ENCODE assay signal across 19 cellular contexts in genomic region chr13:99652901-99653300, GRCh38. TPM values are rescaled to one million over a fixed set of nuclear protein-coding genes. Genes with fewer than 3 reads are reported as not detected.
DNase-seq lines count a peak whose midpoint lies in the region; ATAC-seq, FAIRE-seq and TF ChIP-seq lines count a peak whose summit lies in the region.
"Had no signal": no experiment of that assay in that cellular context is flagged by ENCODE, and none has a peak within 500 bp of the region (broad histone marks: within the 10 kb centered on the region; RNA-seq: fewer than 3 reads in every experiment).

No MANE protein-coding gene starts in this region.

- TF ChIP-seq EP300 in HepG2 (IDR thresholded peaks at IDR 0.05; ENCODE audit: low read depth in 2 of 2, low read length in 2 of 2) = no peak
- TF ChIP-seq EP300 in HepG2 (CRISPR knock-in tag; IDR thresholded peaks at IDR 0.05; ENCODE audit: borderline replicate concordance) = no peak
- TF ChIP-seq EP300 in esophagus muscularis mucosa (IDR thresholded peaks at IDR 0.05) = no peak

- no peak overlapping the region for H3K18ac ChIP-seq in mesendoderm (ENCODE audit: low read length)

- H2AFZ ChIP-seq in HepG2 (ENCODE audit: low read length) = no peak overlapping the region

- H3K9me3 ChIP-seq in liver (ENCODE audit: control insufficient read depth in 4 of 4, low read length in 3 of 4) (no peaks in the 10 kb centered on the region), HepG2 (ENCODE audit: low read length) (no peaks in the 10 kb centered on the region), HEK293 (ENCODE audit: control insufficient read depth, insufficient read depth, low read depth, low read length) (no peaks in the 10 kb centered on the region), esophagus muscularis mucosa (no peaks in the 10 kb centered on the region)
- H3K9me3 ChIP-seq: BLaER1 had no signal

- no peak overlapping the region for H4K8ac ChIP-seq in mesendoderm (ENCODE audit: low read depth, low read length)

- peaks cover 3 to 32% (median 18%) of the 10 kb centered on the region in 4 donors for H3K4me1 ChIP-seq in liver (ENCODE audit: control insufficient read depth in 4 of 4, insufficient read depth in 4 of 4, low read length in 3 of 4)
- peaks cover 29% of the 10 kb centered on the region for H3K4me1 ChIP-seq in HepG2 (ENCODE audit: insufficient read depth, low read length)
- H3K4me1 ChIP-seq in HEK293 (ENCODE audit: control insufficient read depth, insufficient read depth, low read length) = 0 out of 2 replicates have a peak, but pooled peaks cover 2% of the 10 kb centered on the region
- peaks cover 3 to 25% (median 20%) of the 10 kb centered on the region in 4 donors for H3K4me1 ChIP-seq in esophagus muscularis mucosa
- H3K4me1 ChIP-seq in mesendoderm (ENCODE audit: control insufficient read depth, low read depth, low read length) = peaks cover 7% of the 10 kb centered on the region

- in situ Hi-C loops in HepG2 (cut with HindIII; ENCODE audit: extremely low pct_ligation_motif_present, low pct_unique_long_range_greater_than_20kb) = loop anchor here (25.0 kb wide), 3 partner anchors 584 to 1459 kb away; no protein-coding TSS in a partner anchor

- H3K9ac ChIP-seq in liver (ENCODE audit: low read depth in 1 of 2, low read length in 2 of 2) = no peak overlapping the region
- H3K9ac ChIP-seq in HepG2 (ENCODE audit: insufficient read depth, low read depth, low read length) = no peak overlapping the region
- H3K9ac ChIP-seq in mesendoderm (ENCODE audit: low read length) = no peak overlapping the region
- H3K9ac ChIP-seq: BLaER1 had no signal

- no peak overlapping the region for H3K23ac ChIP-seq in mesendoderm (ENCODE audit: low read length)

- H2BK120ac ChIP-seq in mesendoderm (ENCODE audit: low read depth, low read length) = no peak overlapping the region

- H3K4me2 ChIP-seq in HepG2 (ENCODE audit: low read depth, low read length) (no peak overlapping the region), mesendoderm (ENCODE audit: low read length) (no peak overlapping the region)
- H3K4me2 ChIP-seq: BLaER1 had no signal

- H4K20me1 ChIP-seq in HepG2 (ENCODE audit: insufficient read depth, low read length) = no peaks in the 10 kb centered on the region

- FAIRE-seq in HepG2 (lab: Jason Lieb, UNC) = no peak
- FAIRE-seq: D721Med, GM12878, GM18507 had no signal

- TF ChIP-seq RAD21 in liver (IDR thresholded peaks at IDR 0.05) (no peak), HepG2 (CRISPR knock-in tag; IDR thresholded peaks at IDR 0.05) (no peak)

- H3K27ac ChIP-seq in liver (ENCODE audit: low read depth in 1 of 2, low read length in 2 of 2) = peak overlapping the region; percentile 23 to 28
- no peak overlapping the region for H3K27ac ChIP-seq in HepG2 (ENCODE audit: extremely low read length, insufficient read depth, low read length)
- H3K27ac ChIP-seq in HEK293 (ENCODE audit: extremely low read depth, low read depth, low read length) = no peak overlapping the region
- H3K27ac ChIP-seq in esophagus muscularis mucosa (replicated peaks in 1 of 4) = no peak overlapping the region
- H3K27ac ChIP-seq in mesendoderm (ENCODE audit: low read depth, low read length) = no peak overlapping the region
- H3K27ac ChIP-seq: BLaER1 had no signal

- H2AK5ac ChIP-seq in mesendoderm (ENCODE audit: low read length) = no peak overlapping the region

- H3K36me3 ChIP-seq in liver (ENCODE audit: control insufficient read depth in 4 of 4, insufficient read depth in 3 of 4, low read depth in 1 of 4, low read length in 3 of 4) (no peaks in the 10 kb centered on the region), HepG2 (replicated peaks in 1 of 2; ENCODE audit: control insufficient read depth in 1 of 2, insufficient read depth in 2 of 2, low read length in 2 of 2) (no peaks in the 10 kb centered on the region), HEK293 (ENCODE audit: control insufficient read depth in 2 of 2, insufficient read depth in 1 of 2, low read length in 2 of 2) (no peaks in the 10 kb centered on the region), esophagus muscularis mucosa (no peaks in the 10 kb centered on the region), mesendoderm (ENCODE audit: control insufficient read depth, insufficient read depth, low read length) (no peaks in the 10 kb centered on the region)
- H3K36me3 ChIP-seq: BLaER1 had no signal

- H2BK5ac ChIP-seq in mesendoderm (ENCODE audit: low read length) = no peak overlapping the region

- H3K56ac ChIP-seq in mesendoderm (ENCODE audit: low read length) = no peak overlapping the region

- POLR2A ChIA-PET in HepG2 (lab: Yijun Ruan, JAX) = no interaction called here
- POLR2A ChIA-PET in HEK293 (lab: Yijun Ruan, JAX) = no interaction called here

- WGBS in liver = 92% methylated on average over 3 of the region's 3 CpGs
- 73% methylated on average over 3 of the region's 3 CpGs for WGBS in HepG2 (ENCODE audit: low lambda C conversion rate)
- WGBS in esophagus muscularis mucosa = 84% methylated on average over 3 of the region's 3 CpGs
- WGBS in mesendoderm (ENCODE audit: extremely low coverage, insufficient coverage, low lambda C conversion rate) = no CpG with 5 or more reads among the region's 3 CpGs

- intact Hi-C loops in HepG2 (cut with micrococcal nuclease; ENCODE audit: unreplicated experiment) (no loop called here), esophagus muscularis mucosa (cut with DNase I) (loop anchor here (10.0 kb wide), 1 partner anchor 322 kb away; the partner anchor contains the start of gene ZIC5)

- no peak for DNase-seq in HepG2 (ENCODE audit: low spot score)
- peak; percentile 66 for DNase-seq in esophagus muscularis mucosa (ENCODE audit: extremely low spot score)
- DNase-seq in mesendoderm = no peak
- DNase-seq: CD4-positive, alpha-beta T cell; CD8-positive, alpha-beta memory T cell; DMS 273 treated with DMSO at 0.1 percent for 48 hours; DMS79; EL; GDM1; GOT3; H7; HCEC 1CT had no signal

- no peak for TF ChIP-seq POLR2A in HepG2 (IDR thresholded peaks at IDR 0.05; ENCODE audit: insufficient read depth in 1 of 2, low read depth in 2 of 2, low read length in 2 of 2)
- no peak for TF ChIP-seq POLR2A in esophagus muscularis mucosa (IDR thresholded peaks at IDR 0.05; ENCODE audit: low read depth)

- H3K79me1 ChIP-seq in mesendoderm (ENCODE audit: low read length) = no peaks in the 10 kb centered on the region

- no peak overlapping the region for H2BK15ac ChIP-seq in mesendoderm (replicated peaks; ENCODE audit: low read depth)

- H4K5ac ChIP-seq in mesendoderm (ENCODE audit: low read length) = no peak overlapping the region

- no peak overlapping the region for H3K4ac ChIP-seq in mesendoderm (ENCODE audit: low read depth, low read length)

- H3K79me2 ChIP-seq in HepG2 (ENCODE audit: insufficient read depth, low read length) = no peaks in the 10 kb centered on the region
- H3K79me2 ChIP-seq in mesendoderm (ENCODE audit: control insufficient read depth, insufficient read depth, low read length) = no peaks in the 10 kb centered on the region

- no peak for ATAC-seq in HepG2
- ATAC-seq in HG02970 (IDR thresholded peaks at IDR 0.05; ENCODE audit: low FRiP score, unreplicated experiment) = no peak
- ATAC-seq: GM12878 had no signal

- TF ChIP-seq CTCF in liver (IDR thresholded peaks at IDR 0.05; ENCODE audit: low read depth, low read length, missing input control) (no peak), HepG2 (CRISPR knock-in tag; IDR thresholded peaks at IDR 0.05) (no peak), HEK293 (tag by site-specific recombination; IDR thresholded peaks at IDR 0.05) (no peak), esophagus muscularis mucosa (IDR thresholded peaks at IDR 0.05) (no peak)

- H3K27me3 ChIP-seq in liver (ENCODE audit: control insufficient read depth in 4 of 4, insufficient read depth in 4 of 4, low read length in 3 of 4) = no peaks in the 10 kb centered on the region
- no peaks in the 10 kb centered on the region for H3K27me3 ChIP-seq in HepG2 (ENCODE audit: control insufficient read depth in 1 of 2, insufficient read depth in 2 of 2, low read length in 2 of 2)
- no peaks in the 10 kb centered on the region for H3K27me3 ChIP-seq in esophagus muscularis mucosa
- H3K27me3 ChIP-seq in mesendoderm (ENCODE audit: insufficient read depth, low read length, poor library complexity) = no peaks in the 10 kb centered on the region

- BruUV-seq in HepG2 (replicated peaks; lab: Mats Ljungman, UMichigan) = no TSS peak

- no peak overlapping the region for H3K4me3 ChIP-seq in liver (ENCODE audit: low read depth in 1 of 3, low read length in 3 of 3)
- no peak overlapping the region for H3K4me3 ChIP-seq in HepG2 (replicated peaks in 1 of 3; ENCODE audit: insufficient read depth in 1 of 3, low read depth in 2 of 3, low read length in 3 of 3)
- no peak overlapping the region for H3K4me3 ChIP-seq in HEK293 (ENCODE audit: low read depth, low read length)
- no peak overlapping the region for H3K4me3 ChIP-seq in esophagus muscularis mucosa
- no peak overlapping the region for H3K4me3 ChIP-seq in mesendoderm (ENCODE audit: low read length)
- H3K4me3 ChIP-seq: BLaER1, GM12878 had no signal

- CTCF ChIA-PET in HepG2 (lab: Yijun Ruan, JAX; ENCODE audit: low intra/inter-chr PET ratio, low total read pairs) = no interaction called here
- CTCF ChIA-PET in HEK293 (lab: Yijun Ruan, JAX) = interaction anchor here (0.7 kb wide), 1 partner anchor 54 kb away, joined by 3 read pairs; no protein-coding TSS in a partner anchor

RNA-seq across cellular contexts. Expression of gene CLYBL, which starts 46.4 kb away (rescaled TPM):
- 10 to 100 TPM in 1 of 2 donors, 1 to 10 TPM in 1; 8.2 to 19.5 TPM for total RNA-seq in liver
- polyA plus RNA-seq in liver = 10 to 100 TPM; 22.2 to 31.1 TPM
- total RNA-seq in HepG2 (2016; rRNA removed; fragmentation: Illumina TruSeq; extraction: Trizol) = 9.6 and 14.5 TPM in 2 replicates
- 2.0 and 2.9 TPM in 2 replicates for total RNA-seq in HepG2 (2016; cell fraction: cytosol; rRNA removed; fragmentation: Illumina TruSeq; extraction: Trizol; ENCODE audit: low read depth)
- total RNA-seq in HepG2 (2016; cell fraction: insoluble cytoplasmic fraction; rRNA removed; fragmentation: Illumina TruSeq; extraction: Trizol) = 9.5 and 15.4 TPM in 2 replicates
- 3.3 and 3.6 TPM in 2 replicates for total RNA-seq in HepG2 (2016; cell fraction: membrane; rRNA removed; fragmentation: Illumina TruSeq; extraction: Trizol)
- total RNA-seq in HepG2 (2016; cell fraction: nucleus; rRNA removed; fragmentation: Illumina TruSeq; extraction: Trizol) = 6.5 and 8.3 TPM in 2 replicates
- polyA plus RNA-seq in HepG2 (2011; rRNA removed) = 10.7 and 12.7 TPM in 2 replicates
- 5.3 and 10.1 TPM in 2 replicates for polyA plus RNA-seq in HepG2 (2011; cell fraction: cytosol; rRNA removed)
- 10.8 and 13.7 TPM in 2 replicates for polyA plus RNA-seq in HepG2 (2011; cell fraction: nucleus; rRNA removed)
- polyA plus RNA-seq in HepG2 (2012) = 13.3 and 18.6 TPM in 2 replicates
- 2.8 and 3.7 TPM in 2 replicates for polyA plus RNA-seq in HepG2 (2016; cell fraction: cytosol; fragmentation: Illumina TruSeq; extraction: Trizol; ENCODE audit: low read depth)
- polyA plus RNA-seq in HepG2 (2016; cell fraction: insoluble cytoplasmic fraction; fragmentation: Illumina TruSeq; extraction: Trizol; ENCODE audit: low read depth) = 21.4 and 21.5 TPM in 2 replicates
- 4.2 and 5.1 TPM in 2 replicates for polyA plus RNA-seq in HepG2 (2016; cell fraction: membrane; fragmentation: Illumina TruSeq; extraction: Trizol; ENCODE audit: low read depth)
- 12.2 and 12.3 TPM in 2 replicates for polyA plus RNA-seq in HepG2 (2016; cell fraction: nucleus; fragmentation: Illumina TruSeq; extraction: Trizol; ENCODE audit: insufficient read depth, low read depth)
- 1.0 and 3.9 TPM in 2 replicates for polyA minus RNA-seq in HepG2 (2011; rRNA and poly(A)+ RNA removed; ENCODE audit: low replicate concordance)
- 4.7 and 5.9 TPM in 2 replicates for polyA minus RNA-seq in HepG2 (2011; cell fraction: cytosol; rRNA and poly(A)+ RNA removed)
- polyA minus RNA-seq in HepG2 (2011; cell fraction: nucleus; rRNA and poly(A)+ RNA removed) = 18.8 and 21.1 TPM in 2 replicates
- total RNA-seq in esophagus muscularis mucosa = 10 to 100 TPM in 2 of 4 donors, 1 to 10 TPM in 2; 7.5 to 11.7 (median 9.4) TPM
- polyA plus RNA-seq in mesendoderm (2013, experiment 1 of 2) = 3.6 TPM
- polyA plus RNA-seq in mesendoderm (2013, experiment 2 of 2) = 4.2 TPM

Comparison
In these comparisons a context has a peak if more than half of its experiments do, and no peak if none do; other contexts are left out.
1. H3K27ac ChIP-seq: peak in liver (2 of 2); none in HepG2 (single experiment), HEK293 (single experiment), esophagus muscularis mucosa (0 of 4) and mesendoderm (single experiment).